In the genomic region with DNA sequence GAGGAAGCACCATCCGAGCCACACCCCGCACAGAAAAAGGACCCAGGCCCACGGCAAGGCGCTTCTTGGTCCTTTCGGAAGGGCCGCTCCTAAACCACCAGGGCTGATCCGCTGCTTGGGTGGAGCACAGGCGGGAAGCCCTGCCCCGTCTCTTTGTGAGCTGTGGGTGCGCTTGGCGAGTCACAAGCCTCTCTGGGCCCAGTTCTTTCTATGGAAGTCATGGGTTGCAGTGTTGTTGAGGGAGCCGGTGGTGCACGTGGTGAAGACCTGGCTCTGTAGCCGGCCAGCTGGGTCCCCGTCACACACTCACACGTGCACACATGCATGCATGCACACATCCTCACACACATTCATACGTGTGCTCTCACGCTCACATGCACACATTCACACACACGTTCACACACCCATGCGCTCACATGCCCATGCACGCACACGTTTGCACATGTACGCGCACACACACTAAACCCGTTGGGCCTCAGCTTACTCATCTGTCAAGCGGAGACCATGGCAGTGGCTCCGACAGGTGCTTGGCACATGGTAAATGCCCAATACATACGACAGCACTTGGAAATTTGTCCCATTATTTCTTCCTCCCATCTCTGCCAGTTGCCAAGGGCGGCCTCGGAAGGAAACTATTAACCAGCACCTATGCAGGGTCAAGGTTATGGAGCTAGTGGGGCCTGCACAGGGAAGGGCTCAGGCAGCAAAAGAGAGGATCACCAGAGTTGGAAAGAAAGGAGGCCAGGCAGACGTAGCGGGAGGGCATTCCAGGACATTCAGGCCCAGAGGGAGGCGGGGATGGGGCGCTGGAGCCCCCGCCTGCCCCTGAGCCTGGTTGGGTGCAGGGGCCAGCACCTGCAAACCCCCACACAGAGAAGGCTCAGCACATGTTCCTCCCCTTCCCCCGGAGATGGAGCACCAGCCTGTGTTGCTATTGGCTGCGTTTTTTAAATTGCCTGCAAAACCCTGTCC, we compare ENCODE assay signal across 18 cellular contexts.
A peak's percentile ranks its signal among the peaks of the same experiment; 100 is the strongest.
DNase-seq lines count a peak whose midpoint lies in the region; ATAC-seq, FAIRE-seq and TF ChIP-seq lines count a peak whose summit lies in the region.
"Had no signal": no experiment of that assay in that cellular context is flagged by ENCODE, and none has a peak within 500 bp of the region (broad histone marks: within the 10 kb centered on the region; RNA-seq: fewer than 3 reads in every experiment).

No MANE protein-coding gene starts in this region.

- no peaks in the 10 kb centered on the region for H3K36me3 Mint-ChIP-seq in nephron progenitor cell (ENCODE audit: low read depth)

- no peaks in the 10 kb centered on the region for H3K9me2 ChIP-seq in PC-3 (replicated peaks; ENCODE audit: low read length)

- peaks cover 21% of the 10 kb centered on the region for H3K27me3 Mint-ChIP-seq in nephron progenitor cell (ENCODE audit: low read depth, poor library complexity)
- H3K27me3 Mint-ChIP-seq: CD4-positive, CD25-positive, alpha-beta regulatory T cell had no signal

- no peak overlapping the region for H3K4me3 ChIP-seq in H7 (ENCODE audit: insufficient read depth, low read depth, low read length)
- H3K4me3 ChIP-seq in PC-3 (ENCODE audit: low read length): no peak overlapping the region
- H3K4me3 ChIP-seq in bronchial epithelial cell (ENCODE audit: low read depth, low read length): no peak overlapping the region
- H3K4me3 ChIP-seq: SJCRH30 had no signal

- ATAC-seq in PC-3 (no peak; the same call in 1 of the 2 replicates), HG03565 (IDR thresholded peaks at IDR 0.05; ENCODE audit: unreplicated experiment) (no peak)
- ATAC-seq in activated CD4-positive, CD25-positive, alpha-beta regulatory T cell treated with anti-CD3 and anti-CD28 coated beads, Interleukin-2, amount 50 U/mL, for 24 hours: no peak

- peak; percentile 62 for FAIRE-seq in bronchial epithelial cell (lab: Jason Lieb, UNC)
- no peak for FAIRE-seq in D721Med (lab: Jason Lieb, UNC)
- FAIRE-seq: G401.6, GM12892, GM19239, RCC 7860 had no signal

- 0 out of 2 replicates have a peak overlapping the region, but pooled peaks have one; percentile 35 for H2AFZ ChIP-seq in PC-3 (ENCODE audit: low read length)

- no peaks in the 10 kb centered on the region for H3K9me3 ChIP-seq in PC-3 (ENCODE audit: low read length)
- H3K9me3 ChIP-seq: SJCRH30 had no signal

- H3K27me3 ChIP-seq in H7 (ENCODE audit: control insufficient read depth, insufficient read depth, low read length) (no peaks in the 10 kb centered on the region), PC-3 (ENCODE audit: low read length) (no peaks in the 10 kb centered on the region), bronchial epithelial cell (ENCODE audit: control insufficient read depth, insufficient read depth, low read length) (peaks cover 6% of the 10 kb centered on the region)
- H3K27me3 ChIP-seq: SJCRH30 had no signal

- H3K36me3 ChIP-seq in H7 (replicated peaks; ENCODE audit: control insufficient read depth, insufficient read depth, low read length) (no peaks in the 10 kb centered on the region), PC-3 (ENCODE audit: low read depth, low read length) (no peaks in the 10 kb centered on the region), bronchial epithelial cell (ENCODE audit: control insufficient read depth, insufficient read depth, low read length) (no peaks in the 10 kb centered on the region)
- H3K36me3 ChIP-seq: SJCRH30 had no signal

- no peak overlapping the region for H3K4me3 Mint-ChIP-seq in nephron progenitor cell
- H3K4me3 Mint-ChIP-seq: CD4-positive, CD25-positive, alpha-beta regulatory T cell had no signal

- TF ChIP-seq CTCF in PC-3 (conservative IDR thresholded peaks at IDR 0.05; ENCODE audit: low read depth, low read length): no peak
- no peak for TF ChIP-seq CTCF in bronchial epithelial cell (IDR thresholded peaks at IDR 0.05; ENCODE audit: insufficient read depth, low read length, severe bottlenecking)
- TF ChIP-seq CTCF in nephron progenitor cell (IDR thresholded peaks at IDR 0.05): no peak
- no peak for TF ChIP-seq CTCF in D721Med (IDR thresholded peaks at IDR 0.05; ENCODE audit: insufficient read depth, missing control alignments)

- no peaks in the 10 kb centered on the region for H4K20me1 ChIP-seq in PC-3 (ENCODE audit: low read length)

- H3K4me2 ChIP-seq in PC-3 (ENCODE audit: low read length): peak overlapping the region; percentile 29; the same call in 1 of the 2 replicates

- CTCF ChIA-PET in PC-3 (lab: Charles Lee): no interaction called here

- no peaks in the 10 kb centered on the region for H3F3A ChIP-seq in PC-3 (ENCODE audit: low read length, unreplicated experiment)

- H3K4me1 Mint-ChIP-seq in nephron progenitor cell: peaks cover 40% of the 10 kb centered on the region

- POLR2A ChIA-PET in PC-3 (lab: Charles Lee; ENCODE audit: unreplicated experiment): no interaction called here

- DNase-seq in H7 (peak; percentile 81), PC-3 (no peak), bronchial epithelial cell (ENCODE audit: low read depth) (no peak), nephron progenitor cell (no peak), D721Med (ENCODE audit: insufficient read length, low spot score) (no peak), NOMO-1 treated with dmso at 0.1 percent for 144 hours (lab: John Stamatoyannopoulos, UW; ENCODE audit: unreplicated experiment) (no peak)
- DNase-seq: ACHN; CD4-positive, CD25-positive, alpha-beta regulatory T cell; DMS79; NCI-H146; NCI-H2081 treated with DMSO at 0.1 percent for 48 hours; SJCRH30 had no signal

- H3K27ac Mint-ChIP-seq in nephron progenitor cell: peak overlapping the region; percentile 74

- H3K4me1 ChIP-seq in PC-3 (ENCODE audit: insufficient read depth, low read length): peaks cover 18% of the 10 kb centered on the region
- H3K4me1 ChIP-seq: SJCRH30 had no signal

- H3K9ac ChIP-seq in PC-3 (ENCODE audit: low read length): no peak overlapping the region

- intact Hi-C loops in PC-3 (cut with micrococcal nuclease): no loop called here

- H3K9me3 Mint-ChIP-seq in nephron progenitor cell: peaks cover 16% of the 10 kb centered on the region

- H3K27ac ChIP-seq in PC-3 (ENCODE audit: low read length): peak overlapping the region; percentile 23; the same call in 1 of the 2 replicates
- H3K27ac ChIP-seq: SJCRH30 had no signal

- no TSS peak for BruUV-seq in PC-3 (replicated peaks; lab: Mats Ljungman, UMichigan)

- H3K79me2 ChIP-seq in PC-3 (ENCODE audit: low read length): no peaks in the 10 kb centered on the region
